In the genomic region with DNA sequence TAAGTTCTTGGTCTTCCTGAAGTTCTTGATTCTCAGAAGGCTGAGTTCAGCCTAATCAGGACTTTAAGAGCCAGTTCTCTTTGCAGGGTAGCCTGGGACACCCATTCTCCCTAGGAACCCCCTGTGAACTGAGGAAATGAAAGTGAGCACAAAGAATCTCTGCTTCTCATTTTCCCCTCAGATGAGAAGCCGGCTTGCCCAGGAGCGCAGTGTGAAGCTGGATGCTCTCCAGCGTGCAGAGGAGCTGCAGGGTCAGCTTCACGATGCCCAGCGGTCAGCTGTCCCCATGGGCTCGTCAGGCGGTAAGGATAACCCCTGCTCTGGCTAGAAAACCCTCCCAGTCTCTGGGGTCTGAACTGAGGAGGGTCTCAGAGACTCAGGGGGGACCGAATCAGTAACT, we compare ENCODE assay signal across 21 cellular contexts.
"Had no signal": no experiment of that assay in that cellular context is flagged by ENCODE, and none has a peak within 500 bp of the region (broad histone marks: within the 10 kb centered on the region; RNA-seq: fewer than 3 reads in every experiment).

No MANE protein-coding gene starts in this region.

- ATAC-seq: activated T-cell treated with anti-CD3 and anti-CD28 coated beads, Interleukin-2, amount 50 U/mL, for 4 hours; left lung; pancreas; sciatic nerve; WTC11 had no signal

- H3K4me3 ChIP-seq: adrenal gland, ascending aorta, dorsolateral prefrontal cortex, heart right ventricle, left lung, pancreas, smooth muscle cell, testis, upper lobe of left lung had no signal

- DNase-seq: activated CD8-positive, alpha-beta memory T cell treated with anti-CD3 and anti-CD28 coated beads, Interleukin-2, amount 50 U/mL, for 4 hours; activated naive CD4-positive, alpha-beta T cell; activated T-cell treated with anti-CD3 and anti-CD28 coated beads, Interleukin-2, amount 50 U/mL, for 4 hours; brain microvascular endothelial cell; central memory CD4-positive, alpha-beta T cell; dorsolateral prefrontal cortex; immature natural killer cell; left lung; mammary epithelial cell; pancreas; stimulated activated CD4-positive, alpha-beta T cell treated with anti-CD3 and anti-CD28 coated beads, Interleukin-15, amount 100 ng/mL, for 24 hours; T-helper 9 cell; testis; upper lobe of left lung had no signal

- H3K36me3 ChIP-seq: adrenal gland, ascending aorta, brain microvascular endothelial cell, pancreas, upper lobe of left lung had no signal

- H3K27me3 ChIP-seq: adrenal gland, ascending aorta, brain microvascular endothelial cell, dorsolateral prefrontal cortex, left lung, neutrophil, pancreas, testis, upper lobe of left lung had no signal

- H3K9me3 ChIP-seq: adrenal gland, ascending aorta, heart right ventricle, left lung, neutrophil, pancreas, testis, upper lobe of left lung had no signal

- H3K27ac ChIP-seq: adrenal gland, ascending aorta, brain microvascular endothelial cell, left lung, neutrophil, pancreas, testis, upper lobe of left lung had no signal

- H3K4me2 ChIP-seq: smooth muscle cell had no signal
